Comparison of ENCODE assay signal across 24 cellular contexts in genomic region chr7:98396768-98397167, GRCh38. TPM values are rescaled to one million over a fixed set of nuclear protein-coding genes. Genes with fewer than 3 reads are reported as not detected.
"Had no signal": no experiment of that assay in that cellular context is flagged by ENCODE, and none has a peak within 500 bp of the region (broad histone marks: within the 10 kb centered on the region; RNA-seq: fewer than 3 reads in every experiment).

No MANE protein-coding gene starts in this region.

- H3K4me1 ChIP-seq: breast epithelium, prostate gland had no signal

- H3K4me1 Mint-ChIP-seq: natural killer cell had no signal

- H3K36me3 Mint-ChIP-seq: activated naive CD8-positive, alpha-beta T cell treated with anti-CD3 and anti-CD28 coated beads for 36 hours; natural killer cell had no signal

- ATAC-seq: activated T-helper 17 cell treated with anti-CD3 and anti-CD28 coated beads, Interleukin-2, amount 50 U/mL, for 72 hours; gastrocnemius medialis; left ventricle myocardium superior; natural killer cell; WTC11 had no signal

- H3K4me3 ChIP-seq: breast epithelium, esophagus squamous epithelium, gastrocnemius medialis, prostate gland, spleen, thyroid gland had no signal

- H3K36me3 ChIP-seq: breast epithelium, esophagus squamous epithelium, gastrocnemius medialis, prostate gland, spleen, thyroid gland had no signal

- H3K27me3 ChIP-seq: breast epithelium, thyroid gland had no signal

- H3K9me3 Mint-ChIP-seq: activated naive CD8-positive, alpha-beta T cell treated with anti-CD3 and anti-CD28 coated beads for 36 hours; activated T-cell treated with anti-CD3 and anti-CD28 coated beads, Interleukin-2, amount 50 U/mL, for 24 hours; activated T-helper 17 cell treated with anti-CD3 and anti-CD28 coated beads, Interleukin-2, amount 50 U/mL, for 72 hours; central memory CD8-positive, alpha-beta T cell; natural killer cell; stimulated activated naive CD8-positive, alpha-beta T cell treated with anti-CD3 and anti-CD28 coated beads, Interleukin-15, Interleukin-2, amounts not matched to agents 100 ng/mL and 50 ng/mL, for 24 hours; WTC11 had no signal

- DNase-seq: activated CD4-positive, alpha-beta T cell treated with anti-CD3 and anti-CD28 coated beads, Interleukin-2, amount 50 U/mL, for 4 hours; activated CD8-positive, alpha-beta memory T cell treated with anti-CD3 and anti-CD28 coated beads for 24 hours; activated CD8-positive, alpha-beta memory T cell treated with anti-CD3 and anti-CD28 coated beads, Interleukin-2, amount 50 U/mL, for 4 hours; activated naive CD8-positive, alpha-beta T cell treated with anti-CD3 and anti-CD28 coated beads for 36 hours; activated T-cell treated with anti-CD3 and anti-CD28 coated beads, Interleukin-2, amount 50 U/mL, for 24 hours; effector memory CD4-positive, alpha-beta T cell; esophagus squamous epithelium; gastrocnemius medialis; hippocampal formation; left ventricle myocardium superior; midbrain; natural killer cell; spleen; stimulated activated CD4-positive, alpha-beta T cell treated with anti-CD3 and anti-CD28 coated beads, Interleukin-4, amount 100 ng/mL, for 24 hours; substantia nigra; T1000; thyroid gland had no signal

- H3K27ac ChIP-seq: breast epithelium, esophagus squamous epithelium, gastrocnemius medialis, prostate gland, spleen, thyroid gland had no signal

- H3K27ac Mint-ChIP-seq: activated naive CD8-positive, alpha-beta T cell treated with anti-CD3 and anti-CD28 coated beads for 36 hours; activated T-cell treated with anti-CD3 and anti-CD28 coated beads, Interleukin-2, amount 50 U/mL, for 24 hours; activated T-helper 17 cell treated with anti-CD3 and anti-CD28 coated beads, Interleukin-2, amount 50 U/mL, for 72 hours; natural killer cell; stimulated activated naive CD8-positive, alpha-beta T cell treated with anti-CD3 and anti-CD28 coated beads, Interleukin-15, Interleukin-2, amounts not matched to agents 100 ng/mL and 50 ng/mL, for 24 hours; WTC11 had no signal

- FAIRE-seq: colon had no signal

- H3K9me3 ChIP-seq: breast epithelium, esophagus squamous epithelium, gastrocnemius medialis, prostate gland, spleen, thyroid gland had no signal

- H3K4me3 Mint-ChIP-seq: activated naive CD8-positive, alpha-beta T cell treated with anti-CD3 and anti-CD28 coated beads for 36 hours; activated T-cell treated with anti-CD3 and anti-CD28 coated beads, Interleukin-2, amount 50 U/mL, for 24 hours; activated T-helper 17 cell treated with anti-CD3 and anti-CD28 coated beads, Interleukin-2, amount 50 U/mL, for 72 hours; central memory CD8-positive, alpha-beta T cell; natural killer cell; stimulated activated naive CD8-positive, alpha-beta T cell treated with anti-CD3 and anti-CD28 coated beads, Interleukin-15, Interleukin-2, amounts not matched to agents 100 ng/mL and 50 ng/mL, for 24 hours; WTC11 had no signal

RNA-seq across cellular contexts. Expression of gene BAIAP2L1, which starts 4.1 kb away (rescaled TPM):
- total RNA-seq: natural killer cell had no signal
